Comparison of ENCODE assay signal across 10 cellular contexts in the genomic region with DNA sequence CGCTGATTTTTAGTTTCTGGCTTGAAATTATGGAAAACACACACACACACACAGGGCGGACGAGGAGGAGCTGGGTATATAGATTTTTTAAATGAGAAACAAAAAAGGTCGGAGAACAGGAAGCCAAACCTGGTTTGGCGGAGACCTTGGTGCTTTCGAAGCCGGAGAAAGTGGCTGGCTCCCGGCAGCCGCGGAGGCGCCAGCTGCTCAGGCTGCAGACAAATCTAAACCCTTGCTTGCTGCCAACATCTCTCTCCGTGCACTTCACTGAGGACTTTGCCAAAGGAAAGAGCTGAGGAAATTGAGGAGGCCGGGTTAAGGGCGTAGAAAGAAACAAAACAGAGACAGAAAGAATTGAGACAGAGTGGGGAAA. TPM values are rescaled to one million over a fixed set of nuclear protein-coding genes. Genes with fewer than 3 reads are reported as not detected.
DNase-seq lines count a peak whose midpoint lies in the region; ATAC-seq and TF ChIP-seq lines count a peak whose summit lies in the region.
"Had no signal": no experiment of that assay in that cellular context is flagged by ENCODE, and none has a peak within 500 bp of the region (broad histone marks: within the 10 kb centered on the region; RNA-seq: fewer than 3 reads in every experiment).

No MANE protein-coding gene starts in this region.

- TF ChIP-seq CTCF in ascending aorta (IDR thresholded peaks at IDR 0.05) (no peak), lower lobe of right lung (IDR thresholded peaks at IDR 0.05) (no peak), upper lobe of left lung (IDR thresholded peaks at IDR 0.05) (no peak)

- H3K27ac Mint-ChIP-seq in activated naive CD4-positive, alpha-beta T cell treated with anti-CD3 and anti-CD28 coated beads, Interleukin-2, amount 50 U/mL, for 24 hours = no peak overlapping the region

- peak overlapping the region; percentile 35 to 52 for H3K4me3 ChIP-seq in ascending aorta
- peak overlapping the region; percentile 39 for H3K4me3 ChIP-seq in lower lobe of right lung
- peak overlapping the region in 3 of 4 donors; percentile 17 to 38 (median 31) for H3K4me3 ChIP-seq in upper lobe of left lung

- peaks cover 13% of the 10 kb centered on the region for H3K36me3 Mint-ChIP-seq in activated naive CD4-positive, alpha-beta T cell treated with anti-CD3 and anti-CD28 coated beads, Interleukin-2, amount 50 U/mL, for 24 hours

- intact Hi-C loops in ascending aorta (cut with DNase I) (no loop called here), lower lobe of right lung (cut with DNase I) (no loop called here)

- H3K4me3 Mint-ChIP-seq in activated naive CD4-positive, alpha-beta T cell treated with anti-CD3 and anti-CD28 coated beads, Interleukin-2, amount 50 U/mL, for 24 hours = peak overlapping the region; percentile 57

- DNase-seq in activated naive CD4-positive, alpha-beta T cell (lab: John Stamatoyannopoulos, UW) = no peak
- no peak for DNase-seq in ascending aorta (ENCODE audit: low spot score in 2 of 2)
- no peak for DNase-seq in lower lobe of right lung
- peak in 1 of 2 donors; percentile 56 for DNase-seq in upper lobe of left lung
- no peak for DNase-seq in stimulated activated CD4-positive, alpha-beta T cell treated with anti-CD3 and anti-CD28 coated beads, Interleukin-1b, Interleukin-23, amount 100 ng/mL, for 48 hours
- no peak for DNase-seq in pons (ENCODE audit: low spot score)
- DNase-seq: GF-D8, left colon had no signal

- H3K9me3 Mint-ChIP-seq in activated naive CD4-positive, alpha-beta T cell treated with anti-CD3 and anti-CD28 coated beads, Interleukin-2, amount 50 U/mL, for 24 hours = peaks cover 21% of the 10 kb centered on the region

- H3K4me1 ChIP-seq in ascending aorta = peaks cover 9% of the 10 kb centered on the region in 2 donors
- peaks cover 33% of the 10 kb centered on the region for H3K4me1 ChIP-seq in lower lobe of right lung
- H3K4me1 ChIP-seq in upper lobe of left lung = peaks cover 21 to 42% (median 26%) of the 10 kb centered on the region in 4 donors

- H3K27ac ChIP-seq in ascending aorta (no peak overlapping the region), lower lobe of right lung (no peak overlapping the region), upper lobe of left lung (no peak overlapping the region)

- TF ChIP-seq POLR2A in upper lobe of left lung (IDR thresholded peaks at IDR 0.05) = no peak

- no peak for ATAC-seq in lower lobe of right lung
- no peak for ATAC-seq in upper lobe of left lung (ENCODE audit: low FRiP score in 2 of 2)
- no peak for ATAC-seq in GM18907 (IDR thresholded peaks at IDR 0.05; ENCODE audit: unreplicated experiment)
- ATAC-seq: left colon had no signal

- H3K36me3 ChIP-seq in ascending aorta (no peaks in the 10 kb centered on the region), lower lobe of right lung (no peaks in the 10 kb centered on the region), upper lobe of left lung (no peaks in the 10 kb centered on the region)

- TF ChIP-seq EP300 in upper lobe of left lung (IDR thresholded peaks at IDR 0.05) = no peak

- H3K27me3 Mint-ChIP-seq in activated naive CD4-positive, alpha-beta T cell treated with anti-CD3 and anti-CD28 coated beads, Interleukin-2, amount 50 U/mL, for 24 hours = peaks cover 72% of the 10 kb centered on the region

- WGBS in upper lobe of left lung, 2 donors = 4 to 5% methylated on average over 14 of the region's 14 CpGs

- peaks cover 59% of the 10 kb centered on the region for H3K27me3 ChIP-seq in ascending aorta
- H3K27me3 ChIP-seq in lower lobe of right lung (ENCODE audit: low read depth) = peaks cover 99% of the 10 kb centered on the region
- H3K27me3 ChIP-seq in upper lobe of left lung = peaks cover 0 to 77% (median 45%) of the 10 kb centered on the region in 4 donors

- peaks cover 29% of the 10 kb centered on the region for H3K4me1 Mint-ChIP-seq in activated naive CD4-positive, alpha-beta T cell treated with anti-CD3 and anti-CD28 coated beads, Interleukin-2, amount 50 U/mL, for 24 hours

- H3K9me3 ChIP-seq in ascending aorta (peaks cover 0 to 4% of the 10 kb centered on the region in 2 donors), lower lobe of right lung (no peaks in the 10 kb centered on the region), upper lobe of left lung (no peaks in the 10 kb centered on the region)

RNA-seq across cellular contexts. Expression of a gene that starts 2.1 kb away (rescaled TPM):
- total RNA-seq in ascending aorta = 1.5 TPM
- not detected for total RNA-seq in lower lobe of right lung
- total RNA-seq in upper lobe of left lung = not detected
- total RNA-seq: left colon had no signal

RNA-seq across cellular contexts. Expression of a gene that starts 4.9 kb away (rescaled TPM):
- total RNA-seq in ascending aorta = not detected
- not detected for total RNA-seq in lower lobe of right lung
- total RNA-seq in upper lobe of left lung = not detected
- total RNA-seq: left colon had no signal
